8 cellular contexts compared by ENCODE assay signal in the genomic region with DNA sequence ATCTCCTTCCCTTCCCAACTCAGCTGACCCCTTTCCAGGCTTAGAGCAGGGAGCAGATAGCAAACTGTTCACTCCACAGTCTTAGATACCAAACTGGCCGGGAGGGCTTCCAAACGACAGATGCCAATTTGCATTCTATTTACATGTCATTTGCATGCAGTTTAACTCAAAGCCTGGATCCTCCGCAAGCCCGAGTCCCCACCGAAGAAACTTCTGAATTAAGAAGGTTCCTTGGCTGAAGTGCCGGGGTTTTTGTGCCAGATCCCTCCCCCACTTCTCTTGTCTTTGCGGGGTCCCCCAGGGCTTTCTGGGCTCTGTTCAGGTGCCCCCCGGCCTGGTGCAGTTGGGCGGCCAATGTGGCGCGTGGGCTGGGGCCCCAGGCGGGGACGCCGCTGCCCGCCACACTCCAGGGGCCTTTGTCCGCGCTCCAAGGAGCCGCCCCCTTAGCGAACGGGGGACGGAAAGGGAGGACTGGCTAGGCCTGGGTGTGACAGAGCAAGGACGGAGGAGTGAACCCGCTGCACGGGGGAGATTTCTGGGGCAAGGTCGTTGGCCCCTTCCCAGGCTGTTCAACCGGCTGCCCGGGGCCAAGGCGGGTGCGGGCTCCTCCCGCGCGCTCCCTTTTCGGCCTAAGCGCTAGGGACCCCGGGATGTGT. TPM values are rescaled to one million over a fixed set of nuclear protein-coding genes. Genes with fewer than 3 reads are reported as not detected.
DNase-seq lines count a peak whose midpoint lies in the region; ATAC-seq, FAIRE-seq and TF ChIP-seq lines count a peak whose summit lies in the region.

No MANE protein-coding gene starts in this region.

- peak overlapping the region; percentile 63 to 75 for H3K4me3 ChIP-seq in kidney (ENCODE audit: low read length in 2 of 2)

- no peak overlapping the region for H3K27ac Mint-ChIP-seq in activated CD4-positive, alpha-beta T cell treated with anti-CD3 and anti-CD28 coated beads, Interleukin-2, amount 10 ng/mL, durations not matched to agents 7 days and 5 days

- no peaks in the 10 kb centered on the region for H3K9me3 ChIP-seq in kidney (ENCODE audit: control insufficient read depth in 1 of 2, low read length in 2 of 2)

- CTCF ChIA-PET in activated CD4-positive, alpha-beta T cell treated with anti-CD3 and anti-CD28 coated beads, Interleukin-2, amount 10 ng/mL, durations not matched to agents 7 days and 5 days (lab: Charles Lee), result interaction anchor here (1.2 kb wide), 1 partner anchor 321 kb away, joined by 3 read pairs; no protein-coding TSS in a partner anchor

- peak; percentile 66 for ATAC-seq in Right ventricle myocardium inferior
- no peak for ATAC-seq in stimulated activated naive CD8-positive, alpha-beta T cell treated with anti-CD3 and anti-CD28 coated beads, Interleukin-15, Interleukin-2, amounts not matched to agents 100 U/mL and 50 U/mL, for 24 hours

- H3K4me3 Mint-ChIP-seq in activated CD4-positive, alpha-beta T cell treated with anti-CD3 and anti-CD28 coated beads, Interleukin-2, amount 10 ng/mL, durations not matched to agents 7 days and 5 days, result no peak overlapping the region

- H3K36me3 ChIP-seq in kidney (ENCODE audit: control insufficient read depth in 1 of 2, insufficient read depth in 2 of 2, low read length in 2 of 2), result no peaks in the 10 kb centered on the region

- intact Hi-C loops in Right ventricle myocardium inferior (cut with DNase I), result loop anchor here (2.0 to 5.0 kb wide), 4 partner anchors 41 to 216 kb away; partner anchors contain the start of genes IQCK and KNOP1
- intact Hi-C loops in cardiac septum (cut with DNase I), result loop anchor here (1.0 to 10.0 kb wide), 3 partner anchors 43 to 219 kb away; partner anchors contain the start of genes IQCK and KNOP1
- intact Hi-C loops in kidney (cut with DNase I), result no loop called here

- TF ChIP-seq CTCF in kidney (IDR thresholded peaks at IDR 0.05; ENCODE audit: borderline replicate concordance, extremely low read depth, insufficient read depth), result no peak

- POLR2A ChIA-PET in activated CD4-positive, alpha-beta T cell treated with anti-CD3 and anti-CD28 coated beads, Interleukin-2, amount 10 ng/mL, durations not matched to agents 7 days and 5 days (lab: Charles Lee), result no interaction called here

- peak overlapping the region; percentile 59 to 85 for H3K27ac ChIP-seq in kidney (ENCODE audit: low read depth in 2 of 2, low read length in 2 of 2)

- H3K4me1 ChIP-seq in kidney (ENCODE audit: control insufficient read depth in 1 of 2, insufficient read depth in 1 of 2, low read depth in 1 of 2, low read length in 2 of 2), result peaks cover 5 to 23% of the 10 kb centered on the region in 2 donors

- peak overlapping the region; percentile 63 to 66 for H3K9ac ChIP-seq in kidney (ENCODE audit: low read length in 2 of 2)

- no peak for DNase-seq in Right ventricle myocardium inferior (ENCODE audit: missing footprints)
- no peak for DNase-seq in cardiac septum (ENCODE audit: low spot score)
- peak; percentile 84 for DNase-seq in astrocyte of the hippocampus (ENCODE audit: low read depth, low spot score)
- DNase-seq in kidney, result peak; percentile 82
- peak; percentile 12 for DNase-seq in stimulated activated naive CD8-positive, alpha-beta T cell treated with anti-CD3 and anti-CD28 coated beads, Interleukin-15, Interleukin-2, amounts not matched to agents 100 U/mL and 50 U/mL, for 24 hours
- no peak for DNase-seq in activated CD4-positive, alpha-beta T cell treated with anti-CD3 and anti-CD28 coated beads, Interleukin-2, amount 10 ng/mL, durations not matched to agents 7 days and 5 days
- no peak for DNase-seq in GM19240 (ENCODE audit: insufficient read length, low spot score)
- no peak for DNase-seq in activated CD4-positive, alpha-beta T cell treated with anti-CD3 and anti-CD28 coated beads for 1 hour

- H3K27me3 Mint-ChIP-seq in activated CD4-positive, alpha-beta T cell treated with anti-CD3 and anti-CD28 coated beads, Interleukin-2, amount 10 ng/mL, durations not matched to agents 7 days and 5 days, result peaks cover 35% of the 10 kb centered on the region

- no peak for FAIRE-seq in kidney (lab: Jason Lieb, UNC)

- H3K9me3 Mint-ChIP-seq in activated CD4-positive, alpha-beta T cell treated with anti-CD3 and anti-CD28 coated beads, Interleukin-2, amount 10 ng/mL, durations not matched to agents 7 days and 5 days, result no peaks in the 10 kb centered on the region

- H3K4me1 Mint-ChIP-seq in activated CD4-positive, alpha-beta T cell treated with anti-CD3 and anti-CD28 coated beads, Interleukin-2, amount 10 ng/mL, durations not matched to agents 7 days and 5 days, result peaks cover 22% of the 10 kb centered on the region

- H3K36me3 Mint-ChIP-seq in activated CD4-positive, alpha-beta T cell treated with anti-CD3 and anti-CD28 coated beads, Interleukin-2, amount 10 ng/mL, durations not matched to agents 7 days and 5 days (ENCODE audit: low read depth), result no peaks in the 10 kb centered on the region

RNA-seq across cellular contexts. Expression of gene GPRC5B, which starts 1.2 kb away (rescaled TPM):
- total RNA-seq in Right ventricle myocardium inferior (90.0 TPM), cardiac septum (54.1 TPM), kidney (53.1 TPM)
- 66.3 TPM for polyA plus RNA-seq in kidney (ENCODE audit: insufficient read depth, low read depth, low replicate concordance)
- total RNA-seq in activated CD4-positive, alpha-beta T cell treated with anti-CD3 and anti-CD28 coated beads, Interleukin-2, amount 10 ng/mL, durations not matched to agents 7 days and 5 days, result under 1 TPM; 0.25 to 0.42 TPM

Comparison
In these comparisons a context has a peak if more than half of its experiments do, and no peak if none do; other contexts are left out.
1. DNase-seq: peak in astrocyte of the hippocampus (single experiment), kidney (single experiment) and stimulated activated naive CD8-positive, alpha-beta T cell treated with anti-CD3 and anti-CD28 coated beads, Interleukin-15, Interleukin-2, amounts not matched to agents 100 U/mL and 50 U/mL, for 24 hours (single experiment); none in Right ventricle myocardium inferior (single experiment), cardiac septum (single experiment), activated CD4-positive, alpha-beta T cell treated with anti-CD3 and anti-CD28 coated beads, Interleukin-2, amount 10 ng/mL, durations not matched to agents 7 days and 5 days (single experiment), GM19240 (single experiment) and activated CD4-positive, alpha-beta T cell treated with anti-CD3 and anti-CD28 coated beads for 1 hour (single experiment).
2. RNA of gene GPRC5B, which starts 1.2 kb away (total RNA-seq): 90.0 TPM in Right ventricle myocardium inferior (single experiment), 54.1 TPM in cardiac septum (single experiment) and 53.1 TPM in kidney (single experiment); 0.25 to 0.42 TPM in activated CD4-positive, alpha-beta T cell treated with anti-CD3 and anti-CD28 coated beads, Interleukin-2, amount 10 ng/mL, durations not matched to agents 7 days and 5 days; every median in the first group is over 10 times any median in the second.